In genomic region chr1:65148178-65148547, GRCh38 we compare ENCODE assay signal across 8 cellular contexts. TPM values are rescaled to one million over a fixed set of nuclear protein-coding genes. Genes with fewer than 3 reads are reported as not detected.
DNase-seq lines count a peak whose midpoint lies in the region; ATAC-seq and TF ChIP-seq lines count a peak whose summit lies in the region.
"Not testable (repeated sequence)": the region's sequence is repeated elsewhere in the genome, so short reads cannot be mapped to it uniquely, and the experiment has no call there.

Gene AK4 (plus strand): TSS chr1:65148203. CDS start chr1:65148408, 205 bp downstream.

- POLR2A ChIA-PET in CD4-positive, alpha-beta memory T cell (lab: Charles Lee; ENCODE audit: partially characterized antibody), result not testable (repeated sequence)

- H3K27ac Mint-ChIP-seq in CD4-positive, alpha-beta memory T cell, result not testable (repeated sequence)

- peak; percentile 20 for ATAC-seq in GM21423 (IDR thresholded peaks at IDR 0.05; ENCODE audit: unreplicated experiment)
- ATAC-seq in HG03103 (IDR thresholded peaks at IDR 0.05; ENCODE audit: low read depth, unreplicated experiment), result peak; percentile 4

- 0 to 1% (median 1%) methylated on average over 9 to 17 of the region's 33 CpGs; no CpG with 5 or more reads in 1 of the 5 donors for WGBS in spleen, 5 donors

- H3K4me3 Mint-ChIP-seq in CD4-positive, alpha-beta memory T cell, result peak within 1 kb of the TSS; percentile 80 to 94 (median 84)

- not testable (repeated sequence) for H3K36me3 ChIP-seq in CD4-positive, alpha-beta memory T cell (ENCODE audit: insufficient read depth, low read length); ascending aorta; spleen

- not testable (repeated sequence) for H3K36me3 Mint-ChIP-seq in CD4-positive, alpha-beta memory T cell

- peaks cover 9 to 18% (median 14%) of the 10 kb centered on the region in 4 donors for H3K4me1 Mint-ChIP-seq in CD4-positive, alpha-beta memory T cell

- not testable (repeated sequence) for H3K9me3 ChIP-seq in CD4-positive, alpha-beta memory T cell (ENCODE audit: control insufficient read depth in 1 of 2, low read length in 2 of 2); ascending aorta; mononuclear cell (ENCODE audit: low read depth, low read length); spleen

- H3K27me3 Mint-ChIP-seq in CD4-positive, alpha-beta memory T cell, result peaks cover 33 to 44% of the 10 kb centered on the region in 2 donors

- H3K4me1 ChIP-seq in CD4-positive, alpha-beta memory T cell (ENCODE audit: insufficient read depth, low read length), result peaks cover 14% of the 10 kb centered on the region
- H3K4me1 ChIP-seq in ascending aorta, result not testable (repeated sequence)
- H3K4me1 ChIP-seq in mononuclear cell (ENCODE audit: insufficient read depth, low read length) (peaks cover 18% of the 10 kb centered on the region), spleen (peaks cover 3 to 35% (median 26%) of the 10 kb centered on the region in 6 donors)

- H3K4me3 ChIP-seq in CD4-positive, alpha-beta memory T cell (ENCODE audit: low read length in 2 of 2), result peak within 1 kb of the TSS; percentile 19 to 36
- H3K4me3 ChIP-seq in ascending aorta (peak within 1 kb of the TSS; percentile 81 to 89), fibroblast of villous mesenchyme (ENCODE audit: low read depth, low read length) (peak within 1 kb of the TSS; percentile 53), mononuclear cell (ENCODE audit: low read length) (peak within 1 kb of the TSS; percentile 46), spleen (peak within 1 kb of the TSS; percentile 64 to 89 (median 70))

- H3K27ac ChIP-seq in CD4-positive, alpha-beta memory T cell (ENCODE audit: low read depth, low read length), result not testable (repeated sequence)
- H3K27ac ChIP-seq in ascending aorta, result peak within 1 kb of the TSS; percentile 92 to 93
- peak within 1 kb of the TSS in 1 of 8 donors; percentile 47 for H3K27ac ChIP-seq in spleen

- TF ChIP-seq POLR2A in spleen (IDR thresholded peaks at IDR 0.05), result not testable (repeated sequence)

- intact Hi-C loops in CD4-positive, alpha-beta memory T cell (cut with micrococcal nuclease); spleen (cut with DNase I; ENCODE audit: low total_unique reads): not testable (repeated sequence)
- intact Hi-C loops in ascending aorta (cut with DNase I), result loop anchor here (2.0 kb wide), 3 partner anchors 27 to 79 kb away; no protein-coding TSS in a partner anchor

- H3K27me3 ChIP-seq in CD4-positive, alpha-beta memory T cell (ENCODE audit: insufficient read depth, low read length); ascending aorta: not testable (repeated sequence)
- H3K27me3 ChIP-seq in mononuclear cell (ENCODE audit: insufficient read depth, low read length), result peaks cover 29% of the 10 kb centered on the region
- peaks cover 0 to 68% (median 25%) of the 10 kb centered on the region in 7 donors for H3K27me3 ChIP-seq in spleen (replicated peaks in 1 of 7)

- not testable (repeated sequence) for TF ChIP-seq CTCF in ascending aorta (IDR thresholded peaks at IDR 0.05); fibroblast of villous mesenchyme (IDR thresholded peaks at IDR 0.05; ENCODE audit: insufficient read depth, low read depth, low read length); spleen (IDR thresholded peaks at IDR 0.05 in 8 of 11, conservative IDR thresholded peaks at IDR 0.05 in 3 of 11)

- not testable (repeated sequence) for H3K9me3 Mint-ChIP-seq in CD4-positive, alpha-beta memory T cell

- DNase-seq in CD4-positive, alpha-beta memory T cell, result peak in 1 of 5 donors; percentile 1
- DNase-seq in RPMI7951 (ENCODE audit: low read depth); ascending aorta (ENCODE audit: low spot score in 2 of 2); fibroblast of villous mesenchyme (ENCODE audit: low read depth); spleen: not testable (repeated sequence)

- CTCF ChIA-PET in CD4-positive, alpha-beta memory T cell (lab: Charles Lee; ENCODE audit: partially characterized antibody), result not testable (repeated sequence)

RNA-seq across cellular contexts. Expression of gene AK4, which starts in this region (rescaled TPM):
- total RNA-seq in CD4-positive, alpha-beta memory T cell, result 1 to 10 TPM; 1.3 to 1.9 TPM
- polyA plus RNA-seq in CD4-positive, alpha-beta memory T cell, result not detected
- total RNA-seq in RPMI7951 (2014; rRNA removed; shearing (Covaris generic)), result 37.5 and 59.9 TPM in 2 replicates
- 29.5 TPM for total RNA-seq in ascending aorta
- 0.86 and 0.97 TPM in 2 replicates for total RNA-seq in fibroblast of villous mesenchyme
- 2.9 TPM for total RNA-seq in mononuclear cell
- total RNA-seq in spleen, result 10 to 100 TPM in 1 of 7 donors, 1 to 10 TPM in 6; 2.2 to 15.1 (median 5.4) TPM
- under 1 TPM; 0.46 to 0.91 (median 0.74) TPM for polyA plus RNA-seq in spleen

Comparison
In these comparisons a context has a peak if more than half of its experiments do, and no peak if none do; other contexts are left out.
1. H3K4me3 ChIP-seq: peak in every context shown above with its lines; median percentile 85 in ascending aorta; 70 in spleen; 53 in fibroblast of villous mesenchyme; 46 in mononuclear cell; 28 in CD4-positive, alpha-beta memory T cell.